Comparison of ENCODE assay signal across 21 cellular contexts in genomic region chr9:71306134-71306533, GRCh38.
DNase-seq lines count a peak whose midpoint lies in the region; ATAC-seq, FAIRE-seq and TF ChIP-seq lines count a peak whose summit lies in the region.
"Had no signal": no experiment of that assay in that cellular context is flagged by ENCODE, and none has a peak within 500 bp of the region (broad histone marks: within the 10 kb centered on the region; RNA-seq: fewer than 3 reads in every experiment).

No MANE protein-coding gene starts in this region.

- H3K56ac ChIP-seq in mesendoderm (ENCODE audit: low read length), result no peak overlapping the region

- RAD21 ChIA-PET in GM12878 (lab: Charles Lee; ENCODE audit: unreplicated experiment), result interaction anchor here (0.6 kb wide), 1 partner anchor 331 kb away, joined by 3 read pairs; no protein-coding TSS in a partner anchor

- H2AK5ac ChIP-seq in mesendoderm (ENCODE audit: low read length), result no peak overlapping the region

- TF ChIP-seq EP300 in GM12878 (IDR thresholded peaks at IDR 0.05; ENCODE audit: borderline replicate concordance in 1 of 2, control insufficient read depth in 1 of 2, low read depth in 2 of 2, low read length in 2 of 2), result no peak

- no peak overlapping the region for H3K4me3 ChIP-seq in GM12878
- no peak overlapping the region for H3K4me3 ChIP-seq in mesendoderm (ENCODE audit: low read length)
- H3K4me3 ChIP-seq: heart right ventricle, psoas muscle, spleen had no signal

- TF ChIP-seq POLR2A in GM12878 (IDR thresholded peaks at IDR 0.05; ENCODE audit: low read depth, low read length), result no peak

- peak; percentile 59 for ATAC-seq in GM18870 (IDR thresholded peaks at IDR 0.05; ENCODE audit: unreplicated experiment)
- ATAC-seq in GM21529 (IDR thresholded peaks at IDR 0.05; ENCODE audit: unreplicated experiment), result peak; percentile 58
- peak; percentile 54 for ATAC-seq in HG02970 (IDR thresholded peaks at IDR 0.05; ENCODE audit: low FRiP score, unreplicated experiment)
- peak; percentile 84 for ATAC-seq in GM12878
- ATAC-seq: heart right ventricle; naive thymus-derived CD4-positive, alpha-beta T cell; psoas muscle; stimulated activated memory B cell treated with anti-CD40 and anti-IgM and Interleukin-4, amounts not matched to agents 10 μg/mL and 1 μg/mL and 100 μg/mL, for 72 hours had no signal

- no peak overlapping the region for H3K4me2 ChIP-seq in GM12878 (ENCODE audit: control insufficient read depth, insufficient read depth)
- H3K4me2 ChIP-seq in mesendoderm (ENCODE audit: low read length), result no peak overlapping the region

- TF ChIP-seq RAD21 in GM12878 (IDR thresholded peaks at IDR 0.05; ENCODE audit: insufficient read depth, low read depth, low read length), result no peak

- no peak overlapping the region for H4K8ac ChIP-seq in mesendoderm (ENCODE audit: low read depth, low read length)

- no peak overlapping the region for H3K4ac ChIP-seq in mesendoderm (ENCODE audit: low read depth, low read length)

- H3K9me3 ChIP-seq in GM12878 (replicated peaks; ENCODE audit: control insufficient read depth, insufficient read depth, low read length), result no peaks in the 10 kb centered on the region
- H3K9me3 ChIP-seq: heart right ventricle, psoas muscle, spleen had no signal

- no peak for FAIRE-seq in GM12878 (lab: Jason Lieb, UNC)
- FAIRE-seq: GM12891, islet of Langerhans had no signal

- H3K79me1 ChIP-seq in mesendoderm (ENCODE audit: low read length), result no peaks in the 10 kb centered on the region

- no peak overlapping the region for H2BK120ac ChIP-seq in mesendoderm (ENCODE audit: low read depth, low read length)

- H3K79me2 ChIP-seq in GM12878 (ENCODE audit: control insufficient read depth, insufficient read depth, low read length) (no peaks in the 10 kb centered on the region), mesendoderm (ENCODE audit: control insufficient read depth, insufficient read depth, low read length) (no peaks in the 10 kb centered on the region)

- CTCF ChIA-PET in GM12878 (lab: Yijun Ruan, JAX), result no interaction called here

- no peaks in the 10 kb centered on the region for H3K27me3 ChIP-seq in GM12878 (replicated peaks in 1 of 2; ENCODE audit: control insufficient read depth in 2 of 2, insufficient read depth in 2 of 2, low read length in 1 of 2)
- no peaks in the 10 kb centered on the region for H3K27me3 ChIP-seq in mesendoderm (ENCODE audit: insufficient read depth, low read length, poor library complexity)
- H3K27me3 ChIP-seq: heart right ventricle, spleen had no signal

- H3K36me3 ChIP-seq in GM12878 (ENCODE audit: control insufficient read depth in 2 of 2, insufficient read depth in 2 of 2, low read length in 1 of 2) (no peaks in the 10 kb centered on the region), mesendoderm (ENCODE audit: control insufficient read depth, insufficient read depth, low read length) (no peaks in the 10 kb centered on the region)
- H3K36me3 ChIP-seq: heart right ventricle, spleen had no signal

- no peak for TF ChIP-seq CTCF in GM12878 (IDR thresholded peaks at IDR 0.05 in 2 of 3, conservative IDR thresholded peaks at IDR 0.05 in 1 of 3; ENCODE audit: control insufficient read depth in 2 of 3, extremely low read depth in 1 of 3, insufficient read depth in 1 of 3, low read depth in 3 of 3, low read length in 3 of 3)

- in situ Hi-C loops in GM12878 (cut with MboI), result no loop called here

- no peaks in the 10 kb centered on the region; the same call in 1 of the 2 replicates for H3K4me1 ChIP-seq in GM12878 (ENCODE audit: control insufficient read depth, insufficient read depth, low read length)
- H3K4me1 ChIP-seq in mesendoderm (ENCODE audit: control insufficient read depth, low read depth, low read length), result no peaks in the 10 kb centered on the region
- H3K4me1 ChIP-seq: heart right ventricle, psoas muscle, spleen had no signal

- no peak for DNase-seq in GM12878 (ENCODE audit: low read depth, low spot score)
- DNase-seq in mesendoderm, result no peak
- DNase-seq in NCI-H82 treated with DMSO at 0.1 percent for 48 hours (lab: John Stamatoyannopoulos, UW; ENCODE audit: unreplicated experiment), result no peak
- DNase-seq in stimulated activated CD4-positive, alpha-beta T cell treated with anti-CD3 and anti-CD28 coated beads, Interleukin-12 subunit alpha, Interleukin-12 subunit beta, amount 100 ng/mL, for 4 hours, result no peak
- no peak for DNase-seq in UCSD-AML1 (lab: John Stamatoyannopoulos, UW; ENCODE audit: unreplicated experiment)
- DNase-seq: activated CD8-positive, alpha-beta memory T cell treated with anti-CD3 and anti-CD28 coated beads for 24 hours; AML-193; caudate nucleus; heart right ventricle; mammary epithelial cell; naive thymus-derived CD4-positive, alpha-beta T cell; NCI-H1436 treated with DMSO at 0.1 percent for 48 hours; NCI-H2227 treated with DMSO at 0.1 percent for 48 hours; psoas muscle; spleen had no signal

- intact Hi-C loops in GM12878 (cut with micrococcal nuclease; ENCODE audit: unreplicated experiment), result no loop called here

- H2BK15ac ChIP-seq in mesendoderm (replicated peaks; ENCODE audit: low read depth), result no peak overlapping the region

- H3K9ac ChIP-seq in GM12878 (ENCODE audit: control insufficient read depth, insufficient read depth, low read length) (no peak overlapping the region), mesendoderm (ENCODE audit: low read length) (no peak overlapping the region)

- POLR2A ChIA-PET in GM12878 (lab: Charles Lee), result no interaction called here

- no peak overlapping the region for H3K23ac ChIP-seq in mesendoderm (ENCODE audit: low read length)

- SMC1A ChIA-PET in GM12878 (lab: Charles Lee; ENCODE audit: uncharacterized antibody, unreplicated experiment), result no interaction called here

- H4K20me1 ChIP-seq in GM12878 (ENCODE audit: control insufficient read depth, insufficient read depth), result no peaks in the 10 kb centered on the region

- WGBS in GM12878 (ENCODE audit: insufficient coverage, insufficient replicate concordance, low lambda C conversion rate, missing lambda C conversion rate), result 46% methylated on average over 3 of the region's 3 CpGs
- no CpG with 5 or more reads among the region's 3 CpGs for WGBS in mesendoderm (ENCODE audit: extremely low coverage, insufficient coverage, low lambda C conversion rate)

- H3K27ac ChIP-seq in GM12878 (ENCODE audit: control insufficient read depth, insufficient read depth), result no peak overlapping the region
- H3K27ac ChIP-seq in mesendoderm (ENCODE audit: low read depth, low read length), result no peak overlapping the region
- H3K27ac ChIP-seq: heart right ventricle, psoas muscle, spleen had no signal

- H2AFZ ChIP-seq in GM12878 (ENCODE audit: control insufficient read depth, low read depth, low read length), result no peak overlapping the region

- no peak overlapping the region for H4K5ac ChIP-seq in mesendoderm (ENCODE audit: low read length)

- no TSS peak for BruUV-seq in GM12878 (replicated peaks; lab: Mats Ljungman, UMichigan)

- H3K18ac ChIP-seq in mesendoderm (ENCODE audit: low read length), result no peak overlapping the region

- no peak overlapping the region for H2BK5ac ChIP-seq in mesendoderm (ENCODE audit: low read length)

TF ChIP-seq in GM12878, 131 proteins besides CTCF, POLR2A, EP300 and RAD21 (continues in another document):
- TF ChIP-seq CBX5 (IDR thresholded peaks at IDR 0.05; ENCODE audit: low read depth), result no peak
- no peak for TF ChIP-seq JUNB (IDR thresholded peaks at IDR 0.05)
- no peak for TF ChIP-seq NKRF (conservative IDR thresholded peaks at IDR 0.05)
- no peak for TF ChIP-seq PKNOX1 (IDR thresholded peaks at IDR 0.05)
- TF ChIP-seq SIN3A (IDR thresholded peaks at IDR 0.05; ENCODE audit: low read depth, low read length), result no peak
- TF ChIP-seq RUNX3 (IDR thresholded peaks at IDR 0.05; ENCODE audit: low read length), result peak; percentile 34; the same call in 1 of the 2 replicates
- TF ChIP-seq IKZF1 (conservative IDR thresholded peaks at IDR 0.05), result no peak
- no peak for TF ChIP-seq ATF2 (IDR thresholded peaks at IDR 0.05; ENCODE audit: low read length)
- TF ChIP-seq ZNF384 (IDR thresholded peaks at IDR 0.05; ENCODE audit: borderline replicate concordance, low read depth, low read length), result no peak
- TF ChIP-seq SP1 (IDR thresholded peaks at IDR 0.05; ENCODE audit: low read depth, low read length), result no peak
- TF ChIP-seq SUZ12 (IDR thresholded peaks at IDR 0.05; ENCODE audit: unreplicated experiment), result no peak
